In the genomic region with DNA sequence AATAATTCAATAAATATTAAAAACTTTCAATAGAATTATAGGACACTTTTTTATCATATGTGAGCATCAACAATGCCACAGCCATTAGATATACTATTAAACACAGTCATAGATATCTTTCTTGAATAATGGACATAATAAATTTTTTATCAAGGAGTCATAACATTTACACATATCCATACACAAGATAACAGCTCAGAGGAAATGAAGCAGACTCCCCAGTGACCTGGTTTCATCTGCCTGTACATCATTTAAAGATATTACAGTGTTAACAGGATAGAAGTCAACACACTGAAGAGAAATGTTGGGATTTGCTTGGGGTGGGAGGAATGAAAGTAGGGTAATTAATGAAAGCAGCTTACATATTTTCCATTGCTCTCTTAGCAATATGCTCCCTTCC, we compare ENCODE assay signal across 24 cellular contexts. TPM values are rescaled to one million over a fixed set of nuclear protein-coding genes. Genes with fewer than 3 reads are reported as not detected.
"Had no signal": no experiment of that assay in that cellular context is flagged by ENCODE, and none has a peak within 500 bp of the region (broad histone marks: within the 10 kb centered on the region; RNA-seq: fewer than 3 reads in every experiment).

No MANE protein-coding gene starts in this region.

- H3K36me3 ChIP-seq: esophagus squamous epithelium, sigmoid colon, thoracic aorta, upper lobe of right lung had no signal

- ATAC-seq: activated CD4-positive, CD25-positive, alpha-beta regulatory T cell treated with anti-CD3 and anti-CD28 coated beads, Interleukin-2, amount 50 U/mL, for 24 hours; activated T-cell treated with anti-CD3 and anti-CD28 coated beads, Interleukin-2, amount 50 U/mL, for 72 hours; foreskin keratinocyte; left lobe of liver; stimulated activated naive B cell treated with anti-CD40 and anti-IgM and Interleukin-4, amounts not matched to agents 10 μg/mL and 1 μg/mL and 100 μg/mL, for 72 hours; upper lobe of right lung had no signal

- DNase-seq: activated CD4-positive, alpha-beta T cell treated with anti-CD3 and anti-CD28 coated beads, Interleukin-2, amount 50 U/mL, for 1 hour; activated CD8-positive, alpha-beta memory T cell treated with anti-CD3 and anti-CD28 coated beads for 24 hours; activated CD8-positive, alpha-beta memory T cell treated with anti-CD3 and anti-CD28 coated beads, Interleukin-2, amount 50 U/mL, for 48 hours; activated effector memory CD4-positive, alpha-beta T cell treated with anti-CD3 and anti-CD28 coated beads, Interleukin-2, amount 50 U/mL, for 16 hours; activated T-cell treated with anti-CD3 and anti-CD28 coated beads, Interleukin-2, amount 50 U/mL, for 72 hours; effector memory CD4-positive, alpha-beta T cell; esophagus squamous epithelium; glutamatergic neuron; hippocampal formation; kidney; mammary epithelial cell; midbrain; nephron progenitor cell; nucleus accumbens; posterior cingulate gyrus; sigmoid colon; stimulated activated naive B cell treated with anti-CD40 and anti-IgM and Interleukin-4, amounts not matched to agents 10 μg/mL and 1 μg/mL and 100 μg/mL, for 72 hours; upper lobe of right lung had no signal

- H3K4me3 Mint-ChIP-seq: activated naive CD4-positive, alpha-beta T cell treated with anti-CD3 and anti-CD28 coated beads, Interleukin-2, amount 50 U/mL, for 24 hours; activated T-cell treated with anti-CD3 and anti-CD28 coated beads, Interleukin-2, amount 50 U/mL, for 72 hours; nephron progenitor cell; stimulated activated naive B cell treated with anti-CD40 and anti-IgM and Interleukin-4, amounts not matched to agents 10 μg/mL and 1 μg/mL and 100 μg/mL, for 72 hours had no signal

- H3K27ac ChIP-seq: esophagus squamous epithelium, foreskin keratinocyte, sigmoid colon, thoracic aorta, upper lobe of right lung had no signal

- H3K27me3 ChIP-seq: esophagus squamous epithelium, foreskin keratinocyte, sigmoid colon, upper lobe of right lung had no signal

- H3K4me1 Mint-ChIP-seq: activated naive CD4-positive, alpha-beta T cell treated with anti-CD3 and anti-CD28 coated beads, Interleukin-2, amount 50 U/mL, for 24 hours; nephron progenitor cell; stimulated activated naive B cell treated with anti-CD40 and anti-IgM and Interleukin-4, amounts not matched to agents 10 μg/mL and 1 μg/mL and 100 μg/mL, for 72 hours had no signal

- H3K36me3 Mint-ChIP-seq: activated naive CD4-positive, alpha-beta T cell treated with anti-CD3 and anti-CD28 coated beads, Interleukin-2, amount 50 U/mL, for 24 hours; stimulated activated naive B cell treated with anti-CD40 and anti-IgM and Interleukin-4, amounts not matched to agents 10 μg/mL and 1 μg/mL and 100 μg/mL, for 72 hours had no signal

- H3K4me3 ChIP-seq: esophagus squamous epithelium, sigmoid colon, thoracic aorta, upper lobe of right lung had no signal

- H3K27ac Mint-ChIP-seq: activated naive CD4-positive, alpha-beta T cell treated with anti-CD3 and anti-CD28 coated beads, Interleukin-2, amount 50 U/mL, for 24 hours; activated T-cell treated with anti-CD3 and anti-CD28 coated beads, Interleukin-2, amount 50 U/mL, for 72 hours; nephron progenitor cell; stimulated activated naive B cell treated with anti-CD40 and anti-IgM and Interleukin-4, amounts not matched to agents 10 μg/mL and 1 μg/mL and 100 μg/mL, for 72 hours had no signal

- H3K4me1 ChIP-seq: upper lobe of right lung had no signal

- H3K9me3 Mint-ChIP-seq: nephron progenitor cell had no signal

- H3K9me3 ChIP-seq: esophagus squamous epithelium, sigmoid colon, thoracic aorta, upper lobe of right lung had no signal

RNA-seq across cellular contexts. Expression of a gene that starts 5.1 kb away (rescaled TPM):
- total RNA-seq: activated T-cell treated with anti-CD3 and anti-CD28 coated beads, Interleukin-2, amount 50 U/mL, for 72 hours; left lobe of liver; mammary epithelial cell; T-helper 1 cell treated with Interleukin-12 subunit alpha and Interleukin-12 subunit beta and Interleukin-4 antibody, amounts not matched to agents 30 ng/mL and 1 ng/mL, for 36 hours had no signal
